ENCODE assay signal across 8 cellular contexts in genomic region chr1:171485375-171486047, GRCh38. TPM values are rescaled to one million over a fixed set of nuclear protein-coding genes. Genes with fewer than 3 reads are reported as not detected.
DNase-seq lines count a peak whose midpoint lies in the region; ATAC-seq and TF ChIP-seq lines count a peak whose summit lies in the region.

Gene PRRC2C (plus strand): TSS chr1:171485530. CDS start chr1:171512089, 26,559 bp downstream.

- peak within 1 kb of the TSS; percentile 91 for H2AFZ ChIP-seq in trophoblast cell (ENCODE audit: insufficient read depth, low read length, poor library complexity)

- peaks cover 42% of the 10 kb centered on the region for H3K4me1 Mint-ChIP-seq in type B pancreatic cell (ENCODE audit: unreplicated experiment)

- no peaks in the 10 kb centered on the region for H3K27me3 ChIP-seq in adipocyte (replicated peaks; ENCODE audit: control insufficient read depth, insufficient read depth, low read length)
- no peaks in the 10 kb centered on the region for H3K27me3 ChIP-seq in cardiac muscle cell
- no peaks in the 10 kb centered on the region for H3K27me3 ChIP-seq in trophoblast cell (ENCODE audit: insufficient read depth, low read length)

- peak within 1 kb of the TSS; percentile 97 for H4K8ac ChIP-seq in trophoblast cell (ENCODE audit: low read depth, low read length)

- no peak within 1 kb of the TSS for H3K23ac ChIP-seq in trophoblast cell (ENCODE audit: low read length)

- peaks cover 5% of the 10 kb centered on the region for H3K79me1 ChIP-seq in trophoblast cell (ENCODE audit: low read length)

- H3K9me3 ChIP-seq in adipocyte (ENCODE audit: control insufficient read depth, low read length) (no peaks in the 10 kb centered on the region), cardiac muscle cell (ENCODE audit: low read depth) (no peaks in the 10 kb centered on the region), trophoblast cell (ENCODE audit: insufficient read depth, low read depth, low read length) (no peaks in the 10 kb centered on the region)

- H2BK120ac ChIP-seq in trophoblast cell (ENCODE audit: insufficient read depth, low read length, poor library complexity), result peak within 1 kb of the TSS; percentile 96

- H3K9me3 Mint-ChIP-seq in type B pancreatic cell, result no peaks in the 10 kb centered on the region

- H4K12ac ChIP-seq in trophoblast cell (ENCODE audit: low read depth, low read length), result peak within 1 kb of the TSS; percentile 98

- H3K9ac ChIP-seq in adipocyte (ENCODE audit: low read length), result peak within 1 kb of the TSS; percentile 95
- H3K9ac ChIP-seq in trophoblast cell (ENCODE audit: low read length), result peak within 1 kb of the TSS; percentile 99

- peak within 1 kb of the TSS; percentile 98 for H4K91ac ChIP-seq in trophoblast cell (ENCODE audit: low read depth, low read length)

- DNase-seq in GM12865 (ENCODE audit: low read depth) (peak; percentile 98), NCI-H128 (lab: John Stamatoyannopoulos, UW; ENCODE audit: unreplicated experiment) (peak; percentile 97), SW480 (ENCODE audit: low spot score) (peak; percentile 96), adipocyte (ENCODE audit: low read depth) (peak; percentile 99), cardiac muscle cell (ENCODE audit: low read depth in 1 of 2, low spot score in 1 of 2) (peak; percentile 98 to 99), trophoblast cell (peak; percentile 98 to 99), type B pancreatic cell (ENCODE audit: extremely low spot score, unreplicated experiment) (peak; percentile 94)

- H3K36me3 ChIP-seq in adipocyte (ENCODE audit: control insufficient read depth, insufficient read depth, low read length, severe bottlenecking), result peaks cover 4% of the 10 kb centered on the region
- H3K36me3 ChIP-seq in cardiac muscle cell, result no peaks in the 10 kb centered on the region
- peaks cover 0 to 2% of the 10 kb centered on the region in 2 experiments for H3K36me3 ChIP-seq in trophoblast cell (ENCODE audit: control insufficient read depth in 1 of 2, insufficient read depth in 2 of 2, low read length in 2 of 2)

- no peaks in the 10 kb centered on the region for H3K27me3 Mint-ChIP-seq in type B pancreatic cell

- peak within 1 kb of the TSS; percentile 98 for H2BK5ac ChIP-seq in trophoblast cell (ENCODE audit: low read depth, low read length, poor library complexity)

- peaks cover 27% of the 10 kb centered on the region for H3K4me1 ChIP-seq in adipocyte (ENCODE audit: control insufficient read depth, insufficient read depth, low read length)
- H3K4me1 ChIP-seq in cardiac muscle cell (ENCODE audit: low read depth), result peaks cover 12% of the 10 kb centered on the region
- peaks cover 1 to 2% of the 10 kb centered on the region in 2 experiments for H3K4me1 ChIP-seq in trophoblast cell (ENCODE audit: control insufficient read depth in 1 of 2, insufficient read depth in 2 of 2, low read length in 2 of 2)

- H3K36me3 Mint-ChIP-seq in type B pancreatic cell, result peaks cover 3% of the 10 kb centered on the region

- peak within 1 kb of the TSS; percentile 84 for H3K4me3 ChIP-seq in GM12865 (ENCODE audit: low read depth, low read length)
- peak within 1 kb of the TSS; percentile 92 for H3K4me3 ChIP-seq in adipocyte (ENCODE audit: low read length)
- peak within 1 kb of the TSS; percentile 96 for H3K4me3 ChIP-seq in cardiac muscle cell
- peak within 1 kb of the TSS; percentile 96 for H3K4me3 ChIP-seq in trophoblast cell (ENCODE audit: low read depth, low read length)

- peak within 1 kb of the TSS; percentile 98 for H3K18ac ChIP-seq in trophoblast cell (ENCODE audit: low read length)

- H2AK5ac ChIP-seq in trophoblast cell (ENCODE audit: low read length), result peak within 1 kb of the TSS; percentile 99

- peak within 1 kb of the TSS; percentile 94 for H3K4me3 Mint-ChIP-seq in type B pancreatic cell

- H3K4ac ChIP-seq in trophoblast cell (ENCODE audit: low read depth, low read length), result peak within 1 kb of the TSS; percentile 100

- H3K14ac ChIP-seq in trophoblast cell (ENCODE audit: low read length), result peak within 1 kb of the TSS; percentile 99

- no CpG with 5 or more reads among the region's 50 CpGs for WGBS in trophoblast cell (ENCODE audit: extremely low coverage, insufficient coverage, insufficient read length)

- H3K4me2 ChIP-seq in trophoblast cell (ENCODE audit: low read length), result peak within 1 kb of the TSS; percentile 62

- ATAC-seq in HG02678 (IDR thresholded peaks at IDR 0.05; ENCODE audit: unreplicated experiment), result peak; percentile 97

- peaks cover 9% of the 10 kb centered on the region for H3K79me2 ChIP-seq in trophoblast cell (ENCODE audit: control insufficient read depth, insufficient read depth, low read length, poor library complexity)

- H2BK12ac ChIP-seq in trophoblast cell (ENCODE audit: low read length), result peak within 1 kb of the TSS; percentile 18

- H3K27ac Mint-ChIP-seq in type B pancreatic cell, result peak within 1 kb of the TSS; percentile 96

- H3K27ac ChIP-seq in cardiac muscle cell, result peak within 1 kb of the TSS; percentile 99
- H3K27ac ChIP-seq in trophoblast cell (ENCODE audit: low read depth, low read length), result peak within 1 kb of the TSS; percentile 97

- TF ChIP-seq CTCF in GM12865 (IDR thresholded peaks at IDR 0.05; ENCODE audit: insufficient read depth, low read depth, low read length, missing control alignments) (peak; percentile 81), cardiac muscle cell (IDR thresholded peaks at IDR 0.05; ENCODE audit: low read depth, low read length) (peak; percentile 84), type B pancreatic cell (conservative IDR thresholded peaks at IDR 0.05) (peak; percentile 72)

RNA-seq across cellular contexts. Expression of gene PRRC2C, which starts in this region (rescaled TPM):
- 49.1 and 70.0 TPM in 2 replicates for total RNA-seq in cardiac muscle cell
- polyA plus RNA-seq in cardiac muscle cell, result 83.3 and 104 TPM in 2 replicates
- 169 and 179 TPM in 2 replicates for polyA plus RNA-seq in trophoblast cell (2013)
- 172 and 194 TPM in 2 replicates for total RNA-seq in type B pancreatic cell (ENCODE audit: low replicate concordance)

Comparison
In these comparisons a context has a peak if more than half of its experiments do, and no peak if none do; other contexts are left out.
1. Peak in every context shown above with its lines: DNase-seq, ATAC-seq, H3K4me3 ChIP-seq and H3K27ac ChIP-seq.